In the genomic region with DNA sequence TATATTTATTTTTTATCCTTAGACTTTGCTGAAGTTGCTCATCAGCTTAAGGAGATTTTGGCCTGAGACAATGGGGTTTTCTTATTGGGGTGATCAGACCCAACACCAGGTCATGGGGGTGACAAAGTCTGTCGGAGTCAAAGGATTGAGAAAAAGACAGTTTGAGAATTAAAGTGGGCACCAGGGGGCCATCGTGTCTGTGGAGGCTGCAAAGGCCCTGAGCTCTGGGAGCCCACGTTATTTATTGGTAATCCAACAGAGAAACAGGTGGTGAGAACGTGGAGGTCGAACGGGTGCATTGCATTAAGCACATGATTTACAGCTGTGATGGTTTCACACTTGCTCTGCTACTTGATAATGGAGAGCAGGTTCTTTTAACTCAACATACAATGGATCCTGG, we compare ENCODE assay signal across 23 cellular contexts.
"Had no signal": no experiment of that assay in that cellular context is flagged by ENCODE, and none has a peak within 500 bp of the region (broad histone marks: within the 10 kb centered on the region; RNA-seq: fewer than 3 reads in every experiment).

No MANE protein-coding gene starts in this region.

- H3K9me3 ChIP-seq: MG63, SJCRH30 had no signal

- H3K27me3 ChIP-seq: MG63, SJCRH30 had no signal

- H3K36me3 Mint-ChIP-seq: activated CD8-positive, alpha-beta memory T cell treated with anti-CD3 and anti-CD28 coated beads, Interleukin-2, amount 10 ng/mL, durations not matched to agents 7 days and 5 days; activated naive CD4-positive, alpha-beta T cell treated with anti-CD3 and anti-CD28 coated beads, Interleukin-2, amount 50 U/mL, for 24 hours had no signal

- H3K4me1 ChIP-seq: SJCRH30 had no signal

- H3K27me3 Mint-ChIP-seq: activated B cell treated with CpG ODN at 0.5 μM for 24 hours; activated CD4-positive, alpha-beta T cell treated with anti-CD3 and anti-CD28 coated beads, Interleukin-2, amount 10 ng/mL, durations not matched to agents 24 days and 14 days; activated CD8-positive, alpha-beta memory T cell treated with anti-CD3 and anti-CD28 coated beads, Interleukin-2, amount 10 ng/mL, durations not matched to agents 7 days and 5 days; activated naive CD4-positive, alpha-beta T cell treated with anti-CD3 and anti-CD28 coated beads, Interleukin-2, amount 50 U/mL, for 24 hours; activated T-cell treated with anti-CD3 and anti-CD28 coated beads, Interleukin-2, amount 50 U/mL, for 24 hours; central memory CD8-positive, alpha-beta T cell; T-helper 17 cell had no signal

- H3K27ac Mint-ChIP-seq: activated B cell treated with CpG ODN at 0.5 μM for 24 hours; activated CD4-positive, alpha-beta T cell treated with anti-CD3 and anti-CD28 coated beads, Interleukin-2, amount 10 ng/mL, durations not matched to agents 24 days and 14 days; activated CD8-positive, alpha-beta memory T cell treated with anti-CD3 and anti-CD28 coated beads, Interleukin-2, amount 10 ng/mL, durations not matched to agents 7 days and 5 days; activated naive CD4-positive, alpha-beta T cell treated with anti-CD3 and anti-CD28 coated beads, Interleukin-2, amount 50 U/mL, for 24 hours; activated T-cell treated with anti-CD3 and anti-CD28 coated beads, Interleukin-2, amount 50 U/mL, for 24 hours; activated T-helper 1 cell treated with anti-CD3 and anti-CD28 coated beads, Interleukin-12 subunit alpha, Interleukin-12 subunit beta, Interleukin-2, Interleukin-4 antibody, amounts not matched to agents 30 ng/mL and 10 ng/mL and 1 ng/mL, durations not matched to agents 14 hours and 24 hours and 36 hours; T-helper 17 cell had no signal

- H3K4me3 ChIP-seq: MG63, SJCRH30 had no signal

- H3K4me3 Mint-ChIP-seq: activated B cell treated with CpG ODN at 0.5 μM for 24 hours; activated CD4-positive, alpha-beta T cell treated with anti-CD3 and anti-CD28 coated beads, Interleukin-2, amount 10 ng/mL, durations not matched to agents 24 days and 14 days; activated CD8-positive, alpha-beta memory T cell treated with anti-CD3 and anti-CD28 coated beads, Interleukin-2, amount 10 ng/mL, durations not matched to agents 7 days and 5 days; activated naive CD4-positive, alpha-beta T cell treated with anti-CD3 and anti-CD28 coated beads, Interleukin-2, amount 50 U/mL, for 24 hours; activated T-cell treated with anti-CD3 and anti-CD28 coated beads, Interleukin-2, amount 50 U/mL, for 24 hours; activated T-helper 1 cell treated with anti-CD3 and anti-CD28 coated beads, Interleukin-12 subunit alpha, Interleukin-12 subunit beta, Interleukin-2, Interleukin-4 antibody, amounts not matched to agents 30 ng/mL and 10 ng/mL and 1 ng/mL, durations not matched to agents 14 hours and 24 hours and 36 hours; central memory CD8-positive, alpha-beta T cell; T-helper 17 cell had no signal

- H3K4me1 Mint-ChIP-seq: activated B cell treated with CpG ODN at 0.5 μM for 24 hours; activated CD4-positive, alpha-beta T cell treated with anti-CD3 and anti-CD28 coated beads, Interleukin-2, amount 10 ng/mL, durations not matched to agents 24 days and 14 days; activated CD8-positive, alpha-beta memory T cell treated with anti-CD3 and anti-CD28 coated beads, Interleukin-2, amount 10 ng/mL, durations not matched to agents 7 days and 5 days; activated naive CD4-positive, alpha-beta T cell treated with anti-CD3 and anti-CD28 coated beads, Interleukin-2, amount 50 U/mL, for 24 hours; central memory CD8-positive, alpha-beta T cell; T-helper 17 cell had no signal

- DNase-seq: activated B cell treated with CpG ODN at 0.5 μM for 24 hours; activated CD4-positive, alpha-beta T cell treated with anti-CD3 and anti-CD28 coated beads for 1 hour; activated CD4-positive, alpha-beta T cell treated with anti-CD3 and anti-CD28 coated beads, Interleukin-2, amount 10 ng/mL, durations not matched to agents 24 days and 14 days; activated CD4-positive, alpha-beta T cell treated with anti-CD3 and anti-CD28 coated beads, Interleukin-2, amount 50 U/mL, for 48 hours; activated CD8-positive, alpha-beta memory T cell treated with anti-CD3 and anti-CD28 coated beads, Interleukin-2, amount 10 ng/mL, durations not matched to agents 7 days and 5 days; activated effector memory CD4-positive, alpha-beta T cell treated with Interleukin-2 at 50 U/mL for 16 hours; activated naive CD4-positive, alpha-beta T cell; activated T-cell treated with anti-CD3 and anti-CD28 coated beads, Interleukin-2, amount 50 U/mL, for 24 hours; aorta; MG63; MV-4-11; NCI-H1092 treated with DMSO at 0.1 percent for 48 hours; NCI-H1417 treated with DMSO at 0.1 percent for 48 hours; NCI-H1694; NCI-H2029; NCI-H446; NCI-H526; T-helper 17 cell; T-helper 9 cell had no signal

- H3K36me3 ChIP-seq: MG63, SJCRH30 had no signal

- H3K27ac ChIP-seq: SJCRH30 had no signal
